8 cellular contexts compared by ENCODE assay signal in the genomic region with DNA sequence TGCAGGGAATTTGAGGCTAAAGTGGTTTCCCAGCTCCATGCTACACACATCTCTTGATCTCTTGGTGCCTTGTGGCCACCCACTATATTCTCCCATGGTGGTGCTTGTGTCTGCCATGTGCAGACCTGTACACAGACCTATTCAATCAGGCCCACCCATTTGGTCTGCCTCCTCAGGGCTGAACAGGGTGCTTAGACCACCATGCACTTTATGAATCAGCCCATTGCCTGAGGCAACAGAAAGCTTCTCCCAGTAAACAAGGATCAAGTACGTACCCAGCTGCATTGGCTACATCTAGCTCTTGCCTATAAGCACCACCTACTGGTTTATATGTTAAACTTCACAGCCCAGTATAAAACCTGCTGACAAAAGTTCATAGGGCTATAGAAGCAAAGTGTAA.
DNase-seq lines count a peak whose midpoint lies in the region; ATAC-seq, FAIRE-seq and TF ChIP-seq lines count a peak whose summit lies in the region.

No MANE protein-coding gene starts in this region.

- POLR2A ChIA-PET in GM12878 (lab: Charles Lee) = no interaction called here

- in situ Hi-C loops in GM12878 (cut with MboI) = loop anchor here (10.0 kb wide), 1 partner anchor 1334 kb away; no protein-coding TSS in a partner anchor
- in situ Hi-C loops in G401 (cut with HindIII; ENCODE audit: low sequenced_read_pairs) = no loop called here

- H3K36me3 ChIP-seq in GM12878 (ENCODE audit: control insufficient read depth in 2 of 2, insufficient read depth in 2 of 2, low read length in 1 of 2) = no peaks in the 10 kb centered on the region
- no peaks in the 10 kb centered on the region for H3K36me3 ChIP-seq in body of pancreas (replicated peaks in 1 of 2; ENCODE audit: insufficient read depth in 1 of 2, low read depth in 2 of 2)

- H3K27me3 ChIP-seq in GM12878 (replicated peaks in 1 of 2; ENCODE audit: control insufficient read depth in 2 of 2, insufficient read depth in 2 of 2, low read length in 1 of 2) (no peaks in the 10 kb centered on the region), body of pancreas (no peaks in the 10 kb centered on the region)

- CTCF ChIA-PET in GM12878 (lab: Yijun Ruan, JAX) = interaction anchor here (1.1 to 2.0 kb wide), 6 partner anchors 9 to 1331 kb away, joined by 4 to 7 read pairs (median 5); no protein-coding TSS in a partner anchor

- FAIRE-seq in GM12878 (lab: Jason Lieb, UNC) = no peak

- TF ChIP-seq POLR2A in GM12878 (IDR thresholded peaks at IDR 0.05; ENCODE audit: low read depth, low read length) (no peak), body of pancreas (IDR thresholded peaks at IDR 0.05) (no peak)

- TF ChIP-seq CTCF in GM12878 (IDR thresholded peaks at IDR 0.05 in 2 of 3, conservative IDR thresholded peaks at IDR 0.05 in 1 of 3; ENCODE audit: control insufficient read depth in 2 of 3, extremely low read depth in 1 of 3, insufficient read depth in 1 of 3, low read depth in 3 of 3, low read length in 3 of 3) (peak in 2 of 3 experiments; percentile 36 to 48; a peak in 2 of 6 replicates), body of pancreas (IDR thresholded peaks at IDR 0.05) (peak in 1 of 7 experiments; percentile 23)

- no peak overlapping the region for H3K4me2 ChIP-seq in GM12878 (ENCODE audit: control insufficient read depth, insufficient read depth)

- H3K4me1 ChIP-seq in GM12878 (ENCODE audit: control insufficient read depth, insufficient read depth, low read length) = no peaks in the 10 kb centered on the region
- H3K4me1 ChIP-seq in body of pancreas = no peaks in the 10 kb centered on the region

- H3K27ac ChIP-seq in GM12878 (ENCODE audit: control insufficient read depth, insufficient read depth) (no peak overlapping the region), body of pancreas (no peak overlapping the region)

- H3K9ac ChIP-seq in GM12878 (ENCODE audit: control insufficient read depth, insufficient read depth, low read length) = no peak overlapping the region

- H3K9me3 ChIP-seq in GM12878 (replicated peaks; ENCODE audit: control insufficient read depth, insufficient read depth, low read length) = no peaks in the 10 kb centered on the region
- no peaks in the 10 kb centered on the region for H3K9me3 ChIP-seq in body of pancreas

- peak; percentile 28; the same call in 1 of the 2 replicates for TF ChIP-seq RAD21 in GM12878 (IDR thresholded peaks at IDR 0.05; ENCODE audit: insufficient read depth, low read depth, low read length)

- H2AFZ ChIP-seq in GM12878 (ENCODE audit: control insufficient read depth, low read depth, low read length) = no peak overlapping the region

- no TSS peak for BruUV-seq in GM12878 (replicated peaks; lab: Mats Ljungman, UMichigan)

- WGBS in GM12878 (ENCODE audit: insufficient coverage, insufficient replicate concordance, low lambda C conversion rate, missing lambda C conversion rate) = 0% methylated on average over 1 of the region's 1 CpG
- WGBS in body of pancreas, 2 donors = 0 to 10% methylated on average over 1 of the region's 1 CpG

- no peaks in the 10 kb centered on the region for H4K20me1 ChIP-seq in GM12878 (ENCODE audit: control insufficient read depth, insufficient read depth)

- intact Hi-C loops in GM12878 (cut with micrococcal nuclease; ENCODE audit: unreplicated experiment) = loop anchor here (1.0 to 5.0 kb wide), 3 partner anchors 774 to 1331 kb away; no protein-coding TSS in a partner anchor
- intact Hi-C loops in body of pancreas (cut with DNase I) = no loop called here

- no peak for TF ChIP-seq EP300 in GM12878 (IDR thresholded peaks at IDR 0.05; ENCODE audit: borderline replicate concordance in 1 of 2, control insufficient read depth in 1 of 2, low read depth in 2 of 2, low read length in 2 of 2)

- RAD21 ChIA-PET in GM12878 (lab: Charles Lee; ENCODE audit: unreplicated experiment) = no interaction called here

- DNase-seq in EL = peak; percentile 44
- peak in 2 of 3 experiments; percentile 12 to 50 for DNase-seq in NCI-H1417 (lab: John Stamatoyannopoulos, UW)
- no peak for DNase-seq in GM12878 (ENCODE audit: low read depth, low spot score)
- DNase-seq in midbrain (lab: John Stamatoyannopoulos, UW) = peak; percentile 23
- no peak for DNase-seq in body of pancreas
- no peak for DNase-seq in NCI-H1930 (lab: John Stamatoyannopoulos, UW)
- no peak for DNase-seq in G401 (ENCODE audit: low spot score)

- ATAC-seq in GM12878 (peak; percentile 91), body of pancreas (no peak), GM18907 (IDR thresholded peaks at IDR 0.05; ENCODE audit: unreplicated experiment) (no peak)

- SMC1A ChIA-PET in GM12878 (lab: Charles Lee; ENCODE audit: uncharacterized antibody, unreplicated experiment) = interaction anchor here (1.0 to 2.0 kb wide), 6 partner anchors 9 to 1331 kb away, joined by 3 to 9 read pairs (median 4); no protein-coding TSS in a partner anchor

- no peaks in the 10 kb centered on the region for H3K79me2 ChIP-seq in GM12878 (ENCODE audit: control insufficient read depth, insufficient read depth, low read length)

- H3K4me3 ChIP-seq in GM12878 (no peak overlapping the region), body of pancreas (no peak overlapping the region)

TF ChIP-seq in GM12878, 131 proteins besides CTCF, POLR2A, EP300 and RAD21:
- TF ChIP-seq, protein P1, sequence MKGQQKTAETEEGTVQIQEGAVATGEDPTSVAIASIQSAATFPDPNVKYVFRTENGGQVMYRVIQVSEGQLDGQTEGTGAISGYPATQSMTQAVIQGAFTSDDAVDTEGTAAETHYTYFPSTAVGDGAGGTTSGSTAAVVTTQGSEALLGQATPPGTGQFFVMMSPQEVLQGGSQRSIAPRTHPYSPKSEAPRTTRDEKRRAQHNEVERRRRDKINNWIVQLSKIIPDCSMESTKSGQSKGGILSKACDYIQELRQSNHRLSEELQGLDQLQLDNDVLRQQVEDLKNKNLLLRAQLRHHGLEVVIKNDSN (IDR thresholded peaks at IDR 0.05; ENCODE audit: borderline replicate concordance, extremely low read length, insufficient read depth, low read depth, low read length) = no peak
- TF ChIP-seq IRF5 (IDR thresholded peaks at IDR 0.05; ENCODE audit: borderline replicate concordance) = no peak
- TF ChIP-seq RCOR1 (conservative IDR thresholded peaks at IDR 0.05; ENCODE audit: low read depth, low read length) = no peak
- no peak for TF ChIP-seq CREB1 (IDR thresholded peaks at IDR 0.05; ENCODE audit: low read depth)
- peak; percentile 16; the same call in 1 of the 2 replicates for TF ChIP-seq SMC3 (IDR thresholded peaks at IDR 0.05; ENCODE audit: borderline replicate concordance, low read length)
- TF ChIP-seq MTA3 (IDR thresholded peaks at IDR 0.05; ENCODE audit: borderline replicate concordance, low read length) = no peak

Comparison
In these comparisons a context has a peak if more than half of its experiments do, and no peak if none do; other contexts are left out.
1. DNase-seq: peak in EL (single experiment), NCI-H1417 (2 of 3) and midbrain (single experiment); none in GM12878 (single experiment), body of pancreas (0 of 4), NCI-H1930 (0 of 2) and G401 (single experiment).